Comparison of ENCODE assay signal across 11 cellular contexts in the genomic region with DNA sequence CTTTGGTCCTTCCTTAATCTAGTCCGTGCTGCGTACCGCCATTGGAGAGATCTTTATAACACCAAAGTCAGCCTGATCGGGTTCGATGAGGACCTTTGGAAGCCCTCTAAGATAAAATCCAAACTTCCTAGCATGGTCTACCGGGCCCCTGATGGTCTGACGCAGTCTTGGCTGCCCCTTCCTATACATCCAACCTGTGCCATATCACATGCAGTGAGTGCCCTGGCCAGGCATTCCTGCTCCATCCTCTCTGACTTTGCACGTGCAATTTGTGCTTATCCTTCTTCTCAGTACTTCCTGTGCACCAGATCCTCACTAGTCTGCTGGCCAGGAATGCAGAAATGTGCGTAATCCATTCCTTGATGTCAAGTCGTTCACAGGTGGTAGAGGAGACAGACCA. TPM values are rescaled to one million over a fixed set of nuclear protein-coding genes. Genes with fewer than 3 reads are reported as not detected.
"Had no signal": no experiment of that assay in that cellular context is flagged by ENCODE, and none has a peak within 500 bp of the region (broad histone marks: within the 10 kb centered on the region; RNA-seq: fewer than 3 reads in every experiment).

No MANE protein-coding gene starts in this region.

- H3K27ac Mint-ChIP-seq: HFFc6 had no signal

- H3K9ac ChIP-seq: GM23248 had no signal

- H3K4me3 ChIP-seq: GM23248, HAP-1, K562 had no signal

- FAIRE-seq: HTR-8/SVneo, K562 had no signal

- H3K4me3 Mint-ChIP-seq: HFFc6 had no signal

- ATAC-seq: HCT116, K562 had no signal

- H3K9me3 ChIP-seq: HAP-1 had no signal

- H2AFZ ChIP-seq: GM23248 had no signal

- H3K27ac ChIP-seq: GM23248 had no signal

- H3K4me1 ChIP-seq: HAP-1 had no signal

- H3K36me3 ChIP-seq: HAP-1 had no signal

- DNase-seq: GM23248, GOT3, H7, HFFc6, IMR-90, KG1 had no signal

- H3K9me3 Mint-ChIP-seq: HFFc6 had no signal

RNA-seq across cellular contexts. Expression of gene TMEM125, which starts 52.0 kb away (rescaled TPM):
- total RNA-seq: GM23248, H4, HFFc6, K562 had no signal
- polyA plus RNA-seq: GM23248 had no signal
